In genomic region chr4:53023640-53024299, GRCh38 we compare ENCODE assay signal across 22 cellular contexts.
A peak's percentile ranks its signal among the peaks of the same experiment; 100 is the strongest.
DNase-seq lines count a peak whose midpoint lies in the region; ATAC-seq, FAIRE-seq and TF ChIP-seq lines count a peak whose summit lies in the region.
"Had no signal": no experiment of that assay in that cellular context is flagged by ENCODE, and none has a peak within 500 bp of the region (broad histone marks: within the 10 kb centered on the region; RNA-seq: fewer than 3 reads in every experiment).

No MANE protein-coding gene starts in this region.

- H3K9me2 ChIP-seq in Karpas-422 (replicated peaks; ENCODE audit: insufficient read depth, low read length), result no peaks in the 10 kb centered on the region

- no peaks in the 10 kb centered on the region for H3K9me1 ChIP-seq in keratinocyte (ENCODE audit: control insufficient read depth, extremely low read depth, insufficient read depth, low read length)

- ATAC-seq in GM18867 (IDR thresholded peaks at IDR 0.05; ENCODE audit: unreplicated experiment) (peak; percentile 82), GM21390 (IDR thresholded peaks at IDR 0.05; ENCODE audit: unreplicated experiment) (peak; percentile 67), HG03066 (IDR thresholded peaks at IDR 0.05; ENCODE audit: low read depth, unreplicated experiment) (peak; percentile 72)
- ATAC-seq: A549, HCT116, T-cell had no signal

- DNase-seq in keratinocyte (ENCODE audit: low read depth, low spot score), result no peak
- no peak for DNase-seq in mesendoderm
- no peak for DNase-seq in erythroblast (lab: John Stamatoyannopoulos, UW)
- DNase-seq in amniotic stem cell (lab: John Stamatoyannopoulos, UW), result no peak
- DNase-seq in Karpas-422, result no peak
- DNase-seq: EL; GF-D8; Kasumi-1; NCI-H1417 treated with DMSO at 0.1 percent for 48 hours; NCI-H187; NCI-H2107; NCI-H2227 treated with DMSO at 0.1 percent for 48 hours; NCI-H510A treated with DMSO at 0.1 percent for 48 hours; NCI-H748 treated with DMSO at 0.1 percent for 48 hours; NK-92 treated with Interleukin-12 subunit alpha and Interleukin-12 subunit beta, amount 100 ng/mL, for 24 hours; T-cell had no signal

- H3K4me3 ChIP-seq in keratinocyte (ENCODE audit: control insufficient read depth in 2 of 3, extremely low read depth in 1 of 3, insufficient read depth in 2 of 3, low read depth in 1 of 3, low read length in 3 of 3), result no peak overlapping the region
- no peak overlapping the region for H3K4me3 ChIP-seq in mesendoderm (ENCODE audit: low read length)
- H3K4me3 ChIP-seq in Karpas-422 (ENCODE audit: low read length), result no peak overlapping the region
- H3K4me3 ChIP-seq: A549 had no signal

- H3K23ac ChIP-seq in mesendoderm (ENCODE audit: low read length), result no peak overlapping the region

- H3K79me1 ChIP-seq in mesendoderm (ENCODE audit: low read length), result no peaks in the 10 kb centered on the region

- no peak for TF ChIP-seq CTCF in keratinocyte (optimal IDR thresholded peaks at IDR 0.05 in 1 of 3, IDR thresholded peaks at IDR 0.05 in 1 of 3, conservative IDR thresholded peaks at IDR 0.05 in 1 of 3; ENCODE audit: extremely low read depth in 1 of 3, insufficient read depth in 2 of 3, low read length in 3 of 3)

- H4K8ac ChIP-seq in mesendoderm (ENCODE audit: low read depth, low read length), result no peak overlapping the region

- H3K79me2 ChIP-seq in keratinocyte (ENCODE audit: control insufficient read depth, insufficient read depth, low read length), result no peaks in the 10 kb centered on the region
- no peaks in the 10 kb centered on the region for H3K79me2 ChIP-seq in mesendoderm (ENCODE audit: control insufficient read depth, insufficient read depth, low read length)
- no peaks in the 10 kb centered on the region for H3K79me2 ChIP-seq in Karpas-422 (ENCODE audit: low read length)

- no peak overlapping the region for H3K18ac ChIP-seq in mesendoderm (ENCODE audit: low read length)

- no CpG with 5 or more reads among the region's 4 CpGs for WGBS in mesendoderm (ENCODE audit: extremely low coverage, insufficient coverage, low lambda C conversion rate)

- no peak overlapping the region for H3K4me2 ChIP-seq in keratinocyte (ENCODE audit: control insufficient read depth, extremely low read depth, insufficient read depth, low read depth, low read length)
- H3K4me2 ChIP-seq in mesendoderm (ENCODE audit: low read length), result no peak overlapping the region
- no peak overlapping the region for H3K4me2 ChIP-seq in Karpas-422 (ENCODE audit: low read depth, low read length, poor library complexity, severe bottlenecking)
- H3K4me2 ChIP-seq: A549 had no signal

- H3K27ac ChIP-seq in keratinocyte (ENCODE audit: control insufficient read depth, insufficient read depth, low read length) (no peak overlapping the region), mesendoderm (ENCODE audit: low read depth, low read length) (no peak overlapping the region), Karpas-422 (ENCODE audit: low read length) (no peak overlapping the region)
- H3K27ac ChIP-seq: A549 had no signal

- H3K4me1 ChIP-seq in keratinocyte (ENCODE audit: control insufficient read depth, extremely low read depth, insufficient read depth, low read length) (no peaks in the 10 kb centered on the region), mesendoderm (ENCODE audit: control insufficient read depth, low read depth, low read length) (peaks cover 2% of the 10 kb centered on the region), Karpas-422 (ENCODE audit: low read length) (no peaks in the 10 kb centered on the region)

- H3K36me3 ChIP-seq in keratinocyte (ENCODE audit: control insufficient read depth in 2 of 2, extremely low read depth in 1 of 2, insufficient read depth in 2 of 2, low read length in 2 of 2) (no peaks in the 10 kb centered on the region), mesendoderm (ENCODE audit: control insufficient read depth, insufficient read depth, low read length) (no peaks in the 10 kb centered on the region), Karpas-422 (ENCODE audit: insufficient read depth, low read length) (no peaks in the 10 kb centered on the region)

- no peak overlapping the region for H4K5ac ChIP-seq in mesendoderm (ENCODE audit: low read length)

- no peak overlapping the region for H2BK5ac ChIP-seq in mesendoderm (ENCODE audit: low read length)

- H3K9me3 ChIP-seq in keratinocyte (ENCODE audit: control insufficient read depth, low read depth, low read length), result no peaks in the 10 kb centered on the region
- H3K9me3 ChIP-seq in Karpas-422 (ENCODE audit: low read length), result no peaks in the 10 kb centered on the region
- H3K9me3 ChIP-seq: A549 had no signal

- H2AK5ac ChIP-seq in mesendoderm (ENCODE audit: low read length), result no peak overlapping the region

- no peak overlapping the region for H3K9ac ChIP-seq in keratinocyte (ENCODE audit: control insufficient read depth, extremely low read depth, insufficient read depth, low read length)
- no peak overlapping the region for H3K9ac ChIP-seq in mesendoderm (ENCODE audit: low read length)
- no peak overlapping the region for H3K9ac ChIP-seq in Karpas-422 (ENCODE audit: low read length)

- no peak overlapping the region for H2AFZ ChIP-seq in keratinocyte (ENCODE audit: control insufficient read depth, low read length)
- H2AFZ ChIP-seq in Karpas-422 (ENCODE audit: low read length), result no peak overlapping the region

- H4K20me1 ChIP-seq in keratinocyte (ENCODE audit: control insufficient read depth, extremely low read depth, insufficient read depth, low read length), result no peaks in the 10 kb centered on the region
- H4K20me1 ChIP-seq in Karpas-422 (ENCODE audit: insufficient read depth, low read depth, low read length), result peaks cover 13% of the 10 kb centered on the region; the same call in 1 of the 2 replicates

- peak; percentile 36 for FAIRE-seq in keratinocyte (lab: Jason Lieb, UNC)
- FAIRE-seq: A549, H1 had no signal

- no peak overlapping the region for H2BK120ac ChIP-seq in mesendoderm (ENCODE audit: low read depth, low read length)

- no peak overlapping the region for H3K4ac ChIP-seq in mesendoderm (ENCODE audit: low read depth, low read length)

- no peaks in the 10 kb centered on the region for H3K27me3 ChIP-seq in keratinocyte (ENCODE audit: control insufficient read depth, extremely low read depth, insufficient read depth, low read length)
- H3K27me3 ChIP-seq in mesendoderm (ENCODE audit: insufficient read depth, low read length, poor library complexity), result no peaks in the 10 kb centered on the region
- no peaks in the 10 kb centered on the region for H3K27me3 ChIP-seq in Karpas-422 (ENCODE audit: low read length)

- H2BK15ac ChIP-seq in mesendoderm (replicated peaks; ENCODE audit: low read depth), result no peak overlapping the region

- dilution Hi-C loops in keratinocyte (cut with MboI; ENCODE audit: extremely low pct_ligation_motif_present, low sequenced_read_pairs), result no loop called here

- H3K56ac ChIP-seq in mesendoderm (ENCODE audit: low read length), result no peak overlapping the region

- TF ChIP-seq POLR2A in erythroblast (IDR thresholded peaks at IDR 0.05; ENCODE audit: low read length), result no peak
